Comparison of ENCODE assay signal across 1 cellular context in genomic region chr9:127927457-127928231, GRCh38.
TF ChIP-seq lines count a peak whose summit lies in the region.

No MANE protein-coding gene starts in this region.

TF ChIP-seq in endothelial cell of umbilical vein, 7 proteins besides CTCF, POLR2A, EP300 and RAD21 (continued from another document):
- no peak for TF ChIP-seq MYC (IDR thresholded peaks at IDR 0.05; ENCODE audit: low read depth, low read length)
- TF ChIP-seq EZH2 (IDR thresholded peaks at IDR 0.05; ENCODE audit: borderline replicate concordance, low read depth, low read length, severe bottlenecking) = peak; percentile 64
- TF ChIP-seq, protein P1, sequence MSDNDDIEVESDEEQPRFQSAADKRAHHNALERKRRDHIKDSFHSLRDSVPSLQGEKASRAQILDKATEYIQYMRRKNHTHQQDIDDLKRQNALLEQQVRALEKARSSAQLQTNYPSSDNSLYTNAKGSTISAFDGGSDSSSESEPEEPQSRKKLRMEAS (IDR thresholded peaks at IDR 0.05; ENCODE audit: insufficient read depth, insufficient read length) = no peak
- TF ChIP-seq POLR2AphosphoS5 (IDR thresholded peaks at IDR 0.05; ENCODE audit: insufficient read depth, low read depth, low read length) = no peak
- TF ChIP-seq GATA2 (IDR thresholded peaks at IDR 0.05; ENCODE audit: insufficient read depth, insufficient read length, low read depth, low read length) = no peak
- TF ChIP-seq JUN (IDR thresholded peaks at IDR 0.05; ENCODE audit: borderline replicate concordance, insufficient read depth, insufficient read length, low read depth) = no peak
